10 cellular contexts compared by ENCODE assay signal in genomic region chr1:228149341-228150020, GRCh38. TPM values are rescaled to one million over a fixed set of nuclear protein-coding genes. Genes with fewer than 3 reads are reported as not detected.
DNase-seq lines count a peak whose midpoint lies in the region; ATAC-seq and TF ChIP-seq lines count a peak whose summit lies in the region.
"Had no signal": no experiment of that assay in that cellular context is flagged by ENCODE, and none has a peak within 500 bp of the region (broad histone marks: within the 10 kb centered on the region; RNA-seq: fewer than 3 reads in every experiment).

Gene GJC2, plus strand, starts transcription at chr1:228149930. Its CDS starts 7,829 bp downstream, at chr1:228157759.

- ATAC-seq in natural killer cell treated with Interleukin-12 subunit alpha and Interleukin-12 subunit beta and Interleukin-15 and Interleukin-18, amount 100 ng/mL, for 72 hours = no peak
- no peak for ATAC-seq in GM21423 (IDR thresholded peaks at IDR 0.05; ENCODE audit: unreplicated experiment)

- H3K27ac ChIP-seq in OCI-LY7 (ENCODE audit: low read depth, low read length, poor library complexity, severe bottlenecking) = peak within 1 kb of the TSS; percentile 33

- no peak for TF ChIP-seq CTCF in OCI-LY7 (conservative IDR thresholded peaks at IDR 0.05; ENCODE audit: low read length)
- no peak for TF ChIP-seq CTCF in fibroblast of the aortic adventitia (IDR thresholded peaks at IDR 0.05; ENCODE audit: insufficient read depth, low read length)

- H2AFZ ChIP-seq in OCI-LY7 (ENCODE audit: low read length) = no peak within 1 kb of the TSS

- peak; percentile 89 for DNase-seq in A172 (ENCODE audit: low spot score)
- peak; percentile 55 for DNase-seq in OCI-LY7 (ENCODE audit: low spot score)
- DNase-seq in fibroblast of the aortic adventitia (ENCODE audit: low read depth) = peak; percentile 27
- DNase-seq in natural killer cell treated with Interleukin-12 subunit alpha and Interleukin-12 subunit beta and Interleukin-15 and Interleukin-18, amount 100 ng/mL, for 72 hours (ENCODE audit: low spot score) = peak; percentile 50
- DNase-seq in KG1 (lab: John Stamatoyannopoulos, UW) = no peak
- DNase-seq in kidney glomerular epithelial cell (lab: John Stamatoyannopoulos, UW) = no peak
- no peak for DNase-seq in NAMALWA (ENCODE audit: low spot score)
- DNase-seq: central memory CD4-positive, alpha-beta T cell had no signal

- H4K20me1 ChIP-seq in OCI-LY7 (ENCODE audit: insufficient read depth, low read length) = no peaks in the 10 kb centered on the region; the same call in 1 of the 2 replicates

- no peaks in the 10 kb centered on the region for H3K27me3 Mint-ChIP-seq in natural killer cell treated with Interleukin-12 subunit alpha and Interleukin-12 subunit beta and Interleukin-15 and Interleukin-18, amount 100 ng/mL, for 72 hours
- H3K27me3 Mint-ChIP-seq: CD4-positive, alpha-beta memory T cell had no signal

- H3K4me1 ChIP-seq in OCI-LY7 (ENCODE audit: insufficient read depth, low read length, poor library complexity, severe bottlenecking) = peaks cover 19% of the 10 kb centered on the region

- no peaks in the 10 kb centered on the region for H3K9me2 ChIP-seq in OCI-LY7 (ENCODE audit: insufficient read depth, low read length)

- no TSS peak for BruUV-seq in OCI-LY7 (replicated peaks; lab: Mats Ljungman, UMichigan)

- H3K79me2 ChIP-seq in OCI-LY7 (ENCODE audit: insufficient read depth, low read depth, low read length) = peaks cover 4% of the 10 kb centered on the region; the same call in 1 of the 2 replicates

- H3K36me3 Mint-ChIP-seq in natural killer cell treated with Interleukin-12 subunit alpha and Interleukin-12 subunit beta and Interleukin-15 and Interleukin-18, amount 100 ng/mL, for 72 hours = no peaks in the 10 kb centered on the region

- peaks cover 0 to 9% of the 10 kb centered on the region in 2 donors for H3K4me1 Mint-ChIP-seq in natural killer cell treated with Interleukin-12 subunit alpha and Interleukin-12 subunit beta and Interleukin-15 and Interleukin-18, amount 100 ng/mL, for 72 hours (ENCODE audit: low read depth in 2 of 2)

- H3K36me3 ChIP-seq in OCI-LY7 (ENCODE audit: insufficient read depth, low read length) = peaks cover 28% of the 10 kb centered on the region

- H3K9me3 ChIP-seq in OCI-LY7 (ENCODE audit: low read length) = no peaks in the 10 kb centered on the region

- H3K4me3 ChIP-seq in OCI-LY7 (ENCODE audit: low read depth, low read length, poor library complexity, severe bottlenecking) = no peak within 1 kb of the TSS
- H3K4me3 ChIP-seq in fibroblast of the aortic adventitia (ENCODE audit: low read depth, low read length) = peak within 1 kb of the TSS; percentile 40

- no peak within 1 kb of the TSS for H3K27ac Mint-ChIP-seq in natural killer cell treated with Interleukin-12 subunit alpha and Interleukin-12 subunit beta and Interleukin-15 and Interleukin-18, amount 100 ng/mL, for 72 hours

- no peak within 1 kb of the TSS for H3K4me3 Mint-ChIP-seq in natural killer cell treated with Interleukin-12 subunit alpha and Interleukin-12 subunit beta and Interleukin-15 and Interleukin-18, amount 100 ng/mL, for 72 hours
- H3K4me3 Mint-ChIP-seq: CD4-positive, alpha-beta memory T cell had no signal

- CTCF ChIA-PET in OCI-LY7 (lab: Charles Lee; ENCODE audit: unreplicated experiment) = no interaction called here

- H3K4me2 ChIP-seq in OCI-LY7 (ENCODE audit: low read length) = peak within 1 kb of the TSS; percentile 45

- POLR2A ChIA-PET in OCI-LY7 (lab: Charles Lee) = no interaction called here

- H3K9me3 Mint-ChIP-seq in natural killer cell treated with Interleukin-12 subunit alpha and Interleukin-12 subunit beta and Interleukin-15 and Interleukin-18, amount 100 ng/mL, for 72 hours = no peaks in the 10 kb centered on the region
- H3K9me3 Mint-ChIP-seq: CD4-positive, alpha-beta memory T cell had no signal

- intact Hi-C loops in OCI-LY7 (cut with micrococcal nuclease; ENCODE audit: unreplicated experiment) = no loop called here

RNA-seq across cellular contexts. Expression of gene GJC2, which starts in this region (rescaled TPM):
- 6.6 and 16.8 TPM in 2 replicates for total RNA-seq in A172 (2014; rRNA removed; shearing (Covaris generic))
- total RNA-seq in OCI-LY7 (2014; rRNA removed; shearing (Covaris generic)) = 0.22 and 0.31 TPM in 2 replicates
- total RNA-seq in OCI-LY7 (2022) = 0.53 and 0.80 TPM in 2 replicates
- 2.0 and 2.6 TPM in 2 replicates for total RNA-seq in fibroblast of the aortic adventitia (ENCODE audit: low replicate concordance)
- 1 to 10 TPM; 2.1 to 2.2 TPM for total RNA-seq in natural killer cell treated with Interleukin-12 subunit alpha and Interleukin-12 subunit beta and Interleukin-15 and Interleukin-18, amount 100 ng/mL, for 72 hours

Comparison
In these comparisons a context has a peak if more than half of its experiments do, and no peak if none do; other contexts are left out.
1. Peak in DNase-seq, H3K27ac ChIP-seq and H3K4me2 ChIP-seq in OCI-LY7; RNA of the gene not detected or under 1 TPM.
2. DNase-seq: peak in A172 (single experiment), fibroblast of the aortic adventitia (single experiment) and natural killer cell treated with Interleukin-12 subunit alpha and Interleukin-12 subunit beta and Interleukin-15 and Interleukin-18, amount 100 ng/mL, for 72 hours (single experiment); none in KG1 (single experiment), kidney glomerular epithelial cell (single experiment) and NAMALWA (single experiment).